26 cellular contexts compared by ENCODE assay signal in genomic region chr20:1429143-1429728, GRCh38.
"Had no signal": no experiment of that assay in that cellular context is flagged by ENCODE, and none has a peak within 500 bp of the region (broad histone marks: within the 10 kb centered on the region; RNA-seq: fewer than 3 reads in every experiment).

No MANE protein-coding gene starts in this region.

- DNase-seq: activated B cell treated with CpG ODN at 0.5 μM for 24 hours; activated CD4-positive, alpha-beta T cell treated with anti-CD3 and anti-CD28 coated beads for 4 hours; activated CD4-positive, alpha-beta T cell treated with anti-CD3 and anti-CD28 coated beads, Interleukin-2, amount 50 U/mL, for 48 hours; activated CD8-positive, alpha-beta memory T cell treated with anti-CD3 and anti-CD28 coated beads, Interleukin-2, amount 50 U/mL, for 48 hours; activated naive CD4-positive, alpha-beta T cell treated with Interleukin-2 at 50 U/mL for 16 hours; activated naive CD8-positive, alpha-beta T cell treated with anti-CD3 and anti-CD28 coated beads for 36 hours; activated T-cell treated with anti-CD3 and anti-CD28 coated beads, Interleukin-2, amount 50 U/mL, for 48 hours; cortex of kidney; effector CD4-positive, alpha-beta T cell; hippocampal formation; left ventricle myocardium superior; mammary epithelial cell; midbrain; nephron progenitor cell; posterior cingulate gyrus; right lobe of liver; stimulated activated CD4-positive, alpha-beta T cell treated with anti-CD3 and anti-CD28 coated beads, Interleukin-15, amount 100 ng/mL, for 24 hours; stimulated activated CD4-positive, alpha-beta T cell treated with anti-CD3 and anti-CD28 coated beads, Interleukin-2, amount 100 ng/mL, for 48 hours; stimulated activated CD8-positive, alpha-beta memory T cell treated with anti-CD3 and anti-CD28 coated beads, Interleukin-4, amount 100 ng/mL, for 48 hours; stimulated activated naive B cell treated with anti-CD40 and anti-IgM and Interleukin-4, amounts not matched to agents 10 μg/mL and 1 μg/mL and 100 μg/mL, for 72 hours; T1000; upper lobe of left lung had no signal

- H3K4me3 ChIP-seq: right lobe of liver, smooth muscle cell, thoracic aorta, upper lobe of left lung had no signal

- FAIRE-seq: astrocyte, endometrium had no signal

- H3K4me2 ChIP-seq: smooth muscle cell had no signal

- H3K9me3 ChIP-seq: right lobe of liver, thoracic aorta, upper lobe of left lung had no signal

- ATAC-seq: left ventricle myocardium superior; right lobe of liver; stimulated activated naive B cell treated with anti-CD40 and anti-IgM and Interleukin-4, amounts not matched to agents 10 μg/mL and 1 μg/mL and 100 μg/mL, for 72 hours had no signal

- H3K4me1 ChIP-seq: right lobe of liver had no signal

- H3K27ac ChIP-seq: right lobe of liver, thoracic aorta, upper lobe of left lung had no signal

- H3K36me3 ChIP-seq: right lobe of liver, thoracic aorta, upper lobe of left lung had no signal

- H3K27me3 ChIP-seq: right lobe of liver, upper lobe of left lung had no signal
